Comparison of ENCODE assay signal across 9 cellular contexts in the genomic region with DNA sequence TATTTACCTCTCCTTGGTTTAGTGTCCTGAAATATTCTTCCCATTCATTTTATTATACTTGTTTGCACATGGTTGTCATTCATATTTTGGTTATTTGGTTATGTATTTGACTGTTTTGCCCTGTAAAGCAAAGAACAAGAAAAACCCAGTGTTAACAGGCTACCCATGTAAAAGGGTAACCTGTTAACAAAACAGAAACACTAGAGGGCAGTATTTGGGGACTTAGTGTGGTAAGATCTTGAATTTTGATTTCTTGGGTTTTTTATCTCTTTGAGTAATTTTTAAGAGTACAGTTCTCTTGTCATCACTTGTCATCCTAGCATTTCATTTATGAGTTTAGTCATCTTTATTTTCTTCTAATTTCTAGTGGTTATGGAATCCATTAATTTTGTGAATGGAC. TPM values are rescaled to one million over a fixed set of nuclear protein-coding genes. Genes with fewer than 3 reads are reported as not detected.
A peak's percentile ranks its signal among the peaks of the same experiment; 100 is the strongest.
DNase-seq lines count a peak whose midpoint lies in the region; ATAC-seq and TF ChIP-seq lines count a peak whose summit lies in the region.
"Had no signal": no experiment of that assay in that cellular context is flagged by ENCODE, and none has a peak within 500 bp of the region (broad histone marks: within the 10 kb centered on the region; RNA-seq: fewer than 3 reads in every experiment).

No MANE protein-coding gene starts in this region.

- no peak overlapping the region for H3K18ac ChIP-seq in mesenchymal stem cell (ENCODE audit: low read depth in 1 of 2, low read length in 2 of 2)

- no peak overlapping the region for H2BK5ac ChIP-seq in mesenchymal stem cell (ENCODE audit: low read depth, low read length, poor library complexity, severe bottlenecking)

- H3K27me3 Mint-ChIP-seq in HFFc6 (ENCODE audit: insufficient read depth) (no peaks in the 10 kb centered on the region), T-cell (no peaks in the 10 kb centered on the region)
- H3K27me3 Mint-ChIP-seq: IgD-negative memory B cell had no signal

- H3K9me3 ChIP-seq in adrenal gland (replicated peaks in 1 of 3): no peaks in the 10 kb centered on the region
- no peaks in the 10 kb centered on the region for H3K9me3 ChIP-seq in mesenchymal stem cell (ENCODE audit: control insufficient read depth, low read length)

- TF ChIP-seq CTCF in HFFc6 (IDR thresholded peaks at IDR 0.05) (peak; percentile 84), adrenal gland (IDR thresholded peaks at IDR 0.05) (peak; percentile 17 to 58 (median 40))

- no peak overlapping the region for H3K9ac ChIP-seq in mesenchymal stem cell (ENCODE audit: low read length)

- POLR2A ChIA-PET in T-cell (lab: Charles Lee): no interaction called here

- H2AFZ ChIP-seq in mesenchymal stem cell (ENCODE audit: low read depth, low read length): no peak overlapping the region

- H3K27me3 ChIP-seq in adrenal gland: no peaks in the 10 kb centered on the region
- H3K27me3 ChIP-seq in mesenchymal stem cell (ENCODE audit: control insufficient read depth in 1 of 2, insufficient read depth in 1 of 2, low read length in 2 of 2): no peaks in the 10 kb centered on the region

- no peak overlapping the region for H3K14ac ChIP-seq in mesenchymal stem cell (ENCODE audit: low read length in 2 of 2)

- no peak overlapping the region for H4K91ac ChIP-seq in mesenchymal stem cell (ENCODE audit: low read length)

- CTCF ChIA-PET in T-cell (lab: Charles Lee): interaction anchor here in 1 of 2 donors (1.0 kb wide), 1 partner anchor 9 kb away, joined by 4 read pairs; no protein-coding TSS in a partner anchor

- H3K36me3 Mint-ChIP-seq in HFFc6 (ENCODE audit: low read depth): no peaks in the 10 kb centered on the region; the same call in 1 of the 2 replicates
- peaks cover 40% of the 10 kb centered on the region for H3K36me3 Mint-ChIP-seq in T-cell

- no peak overlapping the region for H3K4me2 ChIP-seq in mesenchymal stem cell (ENCODE audit: low read length, poor library complexity, severe bottlenecking)

- H3K4me3 ChIP-seq in adrenal gland (no peak overlapping the region), mesenchymal stem cell (ENCODE audit: insufficient read depth in 1 of 2, low read depth in 1 of 2, low read length in 2 of 2) (no peak overlapping the region)

- H3K4ac ChIP-seq in mesenchymal stem cell (ENCODE audit: low read depth in 1 of 2, low read length in 2 of 2): no peak overlapping the region

- H3K4me3 Mint-ChIP-seq in HFFc6 (no peak overlapping the region), T-cell (no peak overlapping the region)
- H3K4me3 Mint-ChIP-seq: IgD-negative memory B cell had no signal

- no peak overlapping the region for H2BK12ac ChIP-seq in mesenchymal stem cell (ENCODE audit: low read length in 2 of 2)

- H3K9me3 Mint-ChIP-seq in HFFc6: no peaks in the 10 kb centered on the region
- H3K9me3 Mint-ChIP-seq in T-cell: no peaks in the 10 kb centered on the region
- H3K9me3 Mint-ChIP-seq: IgD-negative memory B cell had no signal

- no peak overlapping the region for H3K27ac ChIP-seq in adrenal gland
- no peak overlapping the region for H3K27ac ChIP-seq in mesenchymal stem cell (ENCODE audit: low read length, poor library complexity, severe bottlenecking)

- intact Hi-C loops in adrenal gland (cut with DNase I): no loop called here

- no peak overlapping the region for H2BK15ac ChIP-seq in mesenchymal stem cell (ENCODE audit: low read depth, poor library complexity, severe bottlenecking)

- no peak overlapping the region for H3K23ac ChIP-seq in mesenchymal stem cell (ENCODE audit: low read length in 2 of 2)

- no peak overlapping the region for H4K8ac ChIP-seq in mesenchymal stem cell (ENCODE audit: low read length)

- peaks cover 0 to 34% of the 10 kb centered on the region in 2 donors for H3K36me3 ChIP-seq in adrenal gland (replicated peaks in 1 of 2)
- H3K36me3 ChIP-seq in mesenchymal stem cell (ENCODE audit: control insufficient read depth in 1 of 2, insufficient read depth in 2 of 2, low read depth in 1 of 2, low read length in 2 of 2): peaks cover 3 to 63% of the 10 kb centered on the region in 2 experiments

- H3K27ac Mint-ChIP-seq in HFFc6 (no peak overlapping the region), T-cell (no peak overlapping the region)
- H3K27ac Mint-ChIP-seq: IgD-negative memory B cell had no signal

- no peak overlapping the region for H2BK120ac ChIP-seq in mesenchymal stem cell (ENCODE audit: low read depth, low read length)

- no peaks in the 10 kb centered on the region for H3K4me1 Mint-ChIP-seq in HFFc6 (ENCODE audit: low read depth)
- H3K4me1 Mint-ChIP-seq in T-cell: no peaks in the 10 kb centered on the region
- H3K4me1 Mint-ChIP-seq: IgD-negative memory B cell had no signal

- no peaks in the 10 kb centered on the region for H3K79me1 ChIP-seq in mesenchymal stem cell (replicated peaks; ENCODE audit: low read length, poor library complexity, severe bottlenecking)

- no peaks in the 10 kb centered on the region for H3K4me1 ChIP-seq in adrenal gland (replicated peaks in 1 of 2)
- no peaks in the 10 kb centered on the region for H3K4me1 ChIP-seq in mesenchymal stem cell (ENCODE audit: control insufficient read depth, insufficient read depth, low read depth, low read length)

- TF ChIP-seq POLR2A in adrenal gland (IDR thresholded peaks at IDR 0.05): no peak

- peak; percentile 23 for DNase-seq in DMS114 treated with DMSO at 0.1 percent for 48 hours (lab: John Stamatoyannopoulos, UW; ENCODE audit: unreplicated experiment)
- DNase-seq in HFFc6: peak; percentile 13
- DNase-seq in adrenal gland: no peak
- DNase-seq in mesenchymal stem cell: peak; percentile 21
- no peak for DNase-seq in T-cell
- DNase-seq in activated CD8-positive, alpha-beta memory T cell treated with anti-CD3 and anti-CD28 coated beads for 24 hours: no peak
- DNase-seq in islet precursor cell: no peak

- ATAC-seq in T-cell (replicated peaks in 1 of 4) (no peak), HG03280 (IDR thresholded peaks at IDR 0.05; ENCODE audit: unreplicated experiment) (no peak)

- no peak overlapping the region for H2AK5ac ChIP-seq in mesenchymal stem cell (ENCODE audit: low read length, severe bottlenecking)

RNA-seq across cellular contexts. Expression of gene POLL, which starts 51.3 kb away (rescaled TPM):
- total RNA-seq in HFFc6 (2021; fragmentation: NEBNext Ultra II Directional; extraction: Animal tissue kit (Norgen Biotek cat#: 25700)): 10 to 100 TPM; 19.3 to 20.9 (median 19.7) TPM
- total RNA-seq in adrenal gland: 10 to 100 TPM; 16.1 to 44.6 (median 31.5) TPM
- polyA plus RNA-seq in adrenal gland: 10 to 100 TPM; 10.1 to 83.7 (median 59.3) TPM
- polyA plus RNA-seq in mesenchymal stem cell (2013, experiment 1 of 2): 13.6 TPM
- 12.5 TPM for polyA plus RNA-seq in mesenchymal stem cell (2013, experiment 2 of 2)
- total RNA-seq in T-cell: 10 to 100 TPM; 27.1 to 52.6 (median 43.4) TPM

RNA-seq across cellular contexts. Expression of gene DPCD, which starts 51.3 kb away (rescaled TPM):
- total RNA-seq in HFFc6 (2021; fragmentation: NEBNext Ultra II Directional; extraction: Animal tissue kit (Norgen Biotek cat#: 25700)): 10 to 100 TPM; 30.6 to 36.1 (median 32.5) TPM
- total RNA-seq in adrenal gland (10 to 100 TPM in 7 of 8 donors, 1 to 10 TPM in 1; 8.3 to 32.1 (median 23.1) TPM), T-cell (1 to 10 TPM in 2 of 5 donors, under 1 TPM in 2, not detected in 1; 0.35 to 1.2 (median 0.97) TPM)
- 10 to 100 TPM; 19.6 to 42.5 (median 28.6) TPM for polyA plus RNA-seq in adrenal gland
- polyA plus RNA-seq in mesenchymal stem cell (2013, experiment 1 of 2): 37.7 TPM
- polyA plus RNA-seq in mesenchymal stem cell (2013, experiment 2 of 2): 36.7 TPM

Comparison
In these comparisons a context has a peak if more than half of its experiments do, and no peak if none do; other contexts are left out.
1. DNase-seq: peak in DMS114 treated with DMSO at 0.1 percent for 48 hours (single experiment), HFFc6 (single experiment) and mesenchymal stem cell (single experiment); none in adrenal gland (0 of 7), T-cell (0 of 34), activated CD8-positive, alpha-beta memory T cell treated with anti-CD3 and anti-CD28 coated beads for 24 hours (single experiment) and islet precursor cell (single experiment).
2. RNA of gene DPCD, which starts 51.3 kb away (total RNA-seq): 30.6 to 36.1 TPM in HFFc6 and 8.3 to 32.1 TPM in adrenal gland; 0.35 to 1.2 TPM in T-cell; every median in the first group is over 4 times any median in the second.